1 cellular context compared by ENCODE assay signal in genomic region chr3:13539285-13539625, GRCh38.
TF ChIP-seq lines count a peak whose summit lies in the region.

No MANE protein-coding gene starts in this region.

TF ChIP-seq in K562, 482 proteins besides CTCF, POLR2A, EP300 and RAD21:
- TF ChIP-seq TFAP4 (CRISPR knock-in tag; IDR thresholded peaks at IDR 0.05; ENCODE audit: borderline replicate concordance) (0 out of 2 replicates have a peak, but pooled peaks have one; percentile 31), SMARCA5 (IDR thresholded peaks at IDR 0.05) (no peak), ZNF197 (CRISPR knock-in tag; IDR thresholded peaks at IDR 0.05; ENCODE audit: low read depth) (no peak)
TF ChIP-seq in K562: peak in this region for 1.
